Comparison of ENCODE assay signal across 9 cellular contexts in the genomic region with DNA sequence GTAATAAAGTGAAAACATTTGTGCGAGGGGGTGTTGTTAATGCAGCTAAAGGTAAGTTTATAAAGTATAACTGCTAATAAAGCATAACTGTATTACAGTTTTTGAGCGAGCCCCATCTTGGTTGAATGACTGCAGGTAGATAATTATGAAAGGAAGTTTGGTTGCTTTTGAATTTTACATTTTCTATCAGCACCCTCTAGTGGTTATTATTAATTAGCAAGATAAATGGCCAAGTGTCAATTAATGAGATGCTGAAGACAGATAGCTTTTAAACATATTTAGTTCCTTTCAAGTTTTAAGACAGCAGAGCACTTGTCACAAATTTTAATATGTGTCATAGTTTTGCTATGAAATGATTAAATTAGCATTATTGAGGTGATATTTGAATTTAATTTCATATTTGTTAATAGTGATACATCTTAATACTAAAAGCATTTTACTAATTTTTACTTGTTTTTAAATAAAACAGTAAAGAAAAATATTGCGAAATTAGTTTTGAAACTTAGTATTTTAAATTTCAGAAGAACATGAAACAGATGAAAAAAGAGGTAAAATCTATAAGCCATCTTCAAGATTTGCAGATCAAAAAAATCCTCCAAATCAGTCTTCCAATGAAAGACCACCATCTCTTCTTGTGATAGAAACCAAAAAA. TPM values are rescaled to one million over a fixed set of nuclear protein-coding genes. Genes with fewer than 3 reads are reported as not detected.
DNase-seq lines count a peak whose midpoint lies in the region; ATAC-seq and TF ChIP-seq lines count a peak whose summit lies in the region.
"Had no signal": no experiment of that assay in that cellular context is flagged by ENCODE, and none has a peak within 500 bp of the region (broad histone marks: within the 10 kb centered on the region; RNA-seq: fewer than 3 reads in every experiment).

No MANE protein-coding gene starts in this region.

- TF ChIP-seq POLR2A in spleen (IDR thresholded peaks at IDR 0.05) (no peak), GM18505 (IDR thresholded peaks at IDR 0.05; ENCODE audit: borderline replicate concordance, extremely low read depth, insufficient read depth, insufficient read length) (no peak)

- no peak overlapping the region for H3K27ac ChIP-seq in spleen

- peak; percentile 44 for TF ChIP-seq CTCF in epithelial cell of esophagus (IDR thresholded peaks at IDR 0.05; ENCODE audit: insufficient read depth, low read depth, low read length, missing control alignments)
- peak in 10 of 11 experiments; percentile 18 to 70 (median 58) for TF ChIP-seq CTCF in spleen (IDR thresholded peaks at IDR 0.05 in 8 of 11, conservative IDR thresholded peaks at IDR 0.05 in 3 of 11)

- H3K9me3 ChIP-seq in spleen = no peaks in the 10 kb centered on the region

- no peak for ATAC-seq in GM18505 (IDR thresholded peaks at IDR 0.05; ENCODE audit: unreplicated experiment)

- H3K4me1 ChIP-seq in spleen = peaks cover 0 to 24% (median 6%) of the 10 kb centered on the region in 6 donors

- H3K4me3 ChIP-seq in epithelial cell of esophagus (ENCODE audit: low read length) (no peak overlapping the region), spleen (no peak overlapping the region)

- DNase-seq in NCI-H2107 treated with DMSO at 0.1 percent for 48 hours (lab: John Stamatoyannopoulos, UW; ENCODE audit: unreplicated experiment) (peak; percentile 46), NCI-H2107 (lab: John Stamatoyannopoulos, UW) (no peak), NCI-H2196 (lab: John Stamatoyannopoulos, UW; ENCODE audit: unreplicated experiment) (peak; percentile 51), epithelial cell of esophagus (ENCODE audit: low read depth) (peak; percentile 40), spleen (no peak), dedifferentiated amniotic fluid mesenchymal stem cell (ENCODE audit: extremely low spot score) (no peak), iPS-NIHi11 (ENCODE audit: low spot score) (no peak)
- DNase-seq: NCI-H1436 treated with DMSO at 0.1 percent for 48 hours had no signal

- H3K36me3 ChIP-seq in spleen = peaks cover 4 to 100% (median 62%) of the 10 kb centered on the region in 6 donors

- H3K27me3 ChIP-seq in spleen (replicated peaks in 1 of 7) = no peaks in the 10 kb centered on the region

- WGBS in spleen, 5 donors = 77 to 92% (median 86%) methylated on average over 3 of the region's 3 CpGs

- intact Hi-C loops in spleen (cut with DNase I; ENCODE audit: low total_unique reads) = no loop called here

RNA-seq across cellular contexts. Expression of gene U2SURP, which starts 15.1 kb away (rescaled TPM):
- total RNA-seq in spleen = 100 to 1,000 TPM in 5 of 7 donors, 10 to 100 TPM in 2; 73.4 to 130 (median 105) TPM
- 10 to 100 TPM; 29.7 to 31.0 (median 31.0) TPM for polyA plus RNA-seq in spleen

RNA-seq across cellular contexts. Expression of gene PAQR9, which starts 53.0 kb away (rescaled TPM):
- under 1 TPM in 3 of 7 donors, not detected in 4; 0.33 to 0.64 (median 0.51) TPM for total RNA-seq in spleen
- polyA plus RNA-seq in spleen = under 1 TPM in 1 of 3 donors, not detected in 2; 0.04 TPM

Comparison
In these comparisons a context has a peak if more than half of its experiments do, and no peak if none do; other contexts are left out.
1. DNase-seq: peak in NCI-H2107 treated with DMSO at 0.1 percent for 48 hours (single experiment), NCI-H2196 (single experiment) and epithelial cell of esophagus (single experiment); none in NCI-H2107 (single experiment), spleen (single experiment), dedifferentiated amniotic fluid mesenchymal stem cell (single experiment) and iPS-NIHi11 (single experiment).